ENCODE assay signal across 20 cellular contexts in the genomic region with DNA sequence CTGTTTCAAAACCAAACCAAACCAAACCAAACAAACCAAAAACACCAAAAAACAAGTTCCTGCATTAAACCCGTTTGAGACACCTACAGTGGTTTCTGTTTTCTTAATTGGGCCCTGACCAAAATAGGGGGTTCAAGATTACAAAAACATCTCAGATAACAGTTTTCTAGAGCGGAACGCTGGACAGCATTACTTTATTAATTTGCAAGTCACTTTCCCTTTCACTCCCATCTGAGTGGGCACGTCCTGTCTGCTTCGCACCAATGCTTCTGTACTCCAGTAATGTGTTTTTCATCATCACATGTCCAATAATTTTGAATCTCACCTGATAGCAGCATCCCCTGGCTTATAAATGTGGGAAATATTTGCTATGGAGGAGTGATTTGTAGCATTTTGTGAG. TPM values are rescaled to one million over a fixed set of nuclear protein-coding genes. Genes with fewer than 3 reads are reported as not detected.
DNase-seq lines count a peak whose midpoint lies in the region; ATAC-seq and TF ChIP-seq lines count a peak whose summit lies in the region.
"Had no signal": no experiment of that assay in that cellular context is flagged by ENCODE, and none has a peak within 500 bp of the region (broad histone marks: within the 10 kb centered on the region; RNA-seq: fewer than 3 reads in every experiment).

No MANE protein-coding gene starts in this region.

- peak; percentile 46 for ATAC-seq in GM19351 (IDR thresholded peaks at IDR 0.05; ENCODE audit: unreplicated experiment)
- ATAC-seq in HG03442 (IDR thresholded peaks at IDR 0.05; ENCODE audit: unreplicated experiment): peak; percentile 41
- no peak for ATAC-seq in HG03025 (IDR thresholded peaks at IDR 0.05; ENCODE audit: low FRiP score, unreplicated experiment)
- no peak for ATAC-seq in GM18498 (IDR thresholded peaks at IDR 0.05; ENCODE audit: unreplicated experiment)
- ATAC-seq in activated CD4-positive, alpha-beta T cell treated with anti-CD3 and anti-CD28 coated beads for 36 hours: no peak
- ATAC-seq: CD8-positive, alpha-beta T cell had no signal

- H3K79me1 ChIP-seq in mesenchymal stem cell (replicated peaks; ENCODE audit: low read length, poor library complexity, severe bottlenecking): no peaks in the 10 kb centered on the region

- no peak overlapping the region for H2BK12ac ChIP-seq in mesenchymal stem cell (ENCODE audit: low read length in 2 of 2)

- H3K18ac ChIP-seq in mesenchymal stem cell (ENCODE audit: low read depth in 1 of 2, low read length in 2 of 2): no peak overlapping the region

- no peak overlapping the region for H3K27ac ChIP-seq in mesenchymal stem cell (ENCODE audit: low read length, poor library complexity, severe bottlenecking)
- H3K27ac ChIP-seq: GM23248, KMS-11 had no signal

- peaks cover 7% of the 10 kb centered on the region for H3K4me1 ChIP-seq in mesenchymal stem cell (ENCODE audit: control insufficient read depth, insufficient read depth, low read depth, low read length)
- H3K4me1 ChIP-seq: HAP-1 had no signal

- H2BK120ac ChIP-seq in mesenchymal stem cell (ENCODE audit: low read depth, low read length): no peak overlapping the region

- no peak overlapping the region for H3K4me3 Mint-ChIP-seq in activated CD4-positive, alpha-beta T cell treated with anti-CD3 and anti-CD28 coated beads for 36 hours
- H3K4me3 Mint-ChIP-seq: CD14-positive monocyte; CD8-positive, alpha-beta T cell had no signal

- no peaks in the 10 kb centered on the region for H3K36me3 Mint-ChIP-seq in activated CD4-positive, alpha-beta T cell treated with anti-CD3 and anti-CD28 coated beads for 36 hours (ENCODE audit: low read depth)
- H3K36me3 Mint-ChIP-seq: CD14-positive monocyte; CD8-positive, alpha-beta T cell had no signal

- H3K4me1 Mint-ChIP-seq in activated CD4-positive, alpha-beta T cell treated with anti-CD3 and anti-CD28 coated beads for 36 hours: no peaks in the 10 kb centered on the region
- H3K4me1 Mint-ChIP-seq: CD14-positive monocyte had no signal

- no peak overlapping the region for H2AFZ ChIP-seq in mesenchymal stem cell (ENCODE audit: low read depth, low read length)

- TF ChIP-seq CTCF in GM12865 (IDR thresholded peaks at IDR 0.05; ENCODE audit: insufficient read depth, low read depth, low read length, missing control alignments): no peak

- CTCF ChIA-PET in activated CD4-positive, alpha-beta T cell treated with anti-CD3 and anti-CD28 coated beads for 36 hours (lab: Charles Lee): no interaction called here

- H4K91ac ChIP-seq in mesenchymal stem cell (ENCODE audit: low read length): no peak overlapping the region

- no peaks in the 10 kb centered on the region for H3K27me3 Mint-ChIP-seq in activated CD4-positive, alpha-beta T cell treated with anti-CD3 and anti-CD28 coated beads for 36 hours

- intact Hi-C loops in activated CD4-positive, alpha-beta T cell treated with anti-CD3 and anti-CD28 coated beads for 36 hours (cut with DNase I, micrococcal nuclease): no loop called here

- H3K9me3 ChIP-seq in mesenchymal stem cell (ENCODE audit: control insufficient read depth, low read length): no peaks in the 10 kb centered on the region
- H3K9me3 ChIP-seq: HAP-1 had no signal

- no peak overlapping the region for H2AK5ac ChIP-seq in mesenchymal stem cell (ENCODE audit: low read length, severe bottlenecking)

- H3K4me3 ChIP-seq in GM12865 (ENCODE audit: low read depth, low read length) (no peak overlapping the region), mesenchymal stem cell (ENCODE audit: insufficient read depth in 1 of 2, low read depth in 1 of 2, low read length in 2 of 2) (no peak overlapping the region)
- H3K4me3 ChIP-seq: GM23248, HAP-1 had no signal

- no peak overlapping the region for H3K9ac ChIP-seq in mesenchymal stem cell (ENCODE audit: low read length)
- H3K9ac ChIP-seq: GM23248, KMS-11 had no signal

- whole genome bisulfite sequencing in mesenchymal stem cell: 93% methylated on average over 4 of the region's 5 CpGs

- H3K23ac ChIP-seq in mesenchymal stem cell (ENCODE audit: low read length in 2 of 2): no peak overlapping the region

- peak overlapping the region; percentile 30 for H4K8ac ChIP-seq in mesenchymal stem cell (ENCODE audit: low read length)

- peak; percentile 13 for DNase-seq in GM12865 (ENCODE audit: low read depth)
- DNase-seq in mesenchymal stem cell: no peak
- no peak for DNase-seq in activated CD4-positive, alpha-beta T cell treated with anti-CD3 and anti-CD28 coated beads for 36 hours
- DNase-seq in activated naive CD4-positive, alpha-beta T cell treated with anti-CD3 and anti-CD28 coated beads, Interleukin-2, amount 50 U/mL, for 16 hours: no peak
- DNase-seq: ACHN; Calu3; CD8-positive, alpha-beta T cell; DMS 273 treated with DMSO at 0.1 percent for 48 hours; DMS53; DND-41; EL; GM23248 had no signal

- no peak overlapping the region for H2BK5ac ChIP-seq in mesenchymal stem cell (ENCODE audit: low read depth, low read length, poor library complexity, severe bottlenecking)

- no peaks in the 10 kb centered on the region for H3K27me3 ChIP-seq in mesenchymal stem cell (ENCODE audit: control insufficient read depth in 1 of 2, insufficient read depth in 1 of 2, low read length in 2 of 2)

- no peaks in the 10 kb centered on the region for H3K9me3 Mint-ChIP-seq in activated CD4-positive, alpha-beta T cell treated with anti-CD3 and anti-CD28 coated beads for 36 hours (ENCODE audit: low read depth)
- H3K9me3 Mint-ChIP-seq: CD14-positive monocyte; CD8-positive, alpha-beta T cell had no signal

- no peak overlapping the region for H2BK15ac ChIP-seq in mesenchymal stem cell (ENCODE audit: low read depth, poor library complexity, severe bottlenecking)

- no peak overlapping the region for H3K27ac Mint-ChIP-seq in activated CD4-positive, alpha-beta T cell treated with anti-CD3 and anti-CD28 coated beads for 36 hours
- H3K27ac Mint-ChIP-seq: CD14-positive monocyte; CD8-positive, alpha-beta T cell had no signal

- POLR2A ChIA-PET in activated CD4-positive, alpha-beta T cell treated with anti-CD3 and anti-CD28 coated beads for 36 hours (lab: Charles Lee): no interaction called here

- H3K4me2 ChIP-seq in mesenchymal stem cell (ENCODE audit: low read length, poor library complexity, severe bottlenecking): no peak overlapping the region
- H3K4me2 ChIP-seq: KMS-11 had no signal

- peaks cover 0 to 10% of the 10 kb centered on the region in 2 experiments for H3K36me3 ChIP-seq in mesenchymal stem cell (ENCODE audit: control insufficient read depth in 1 of 2, insufficient read depth in 2 of 2, low read depth in 1 of 2, low read length in 2 of 2)
- H3K36me3 ChIP-seq: HAP-1 had no signal

- no peak overlapping the region for H3K14ac ChIP-seq in mesenchymal stem cell (ENCODE audit: low read length in 2 of 2)

- no peak overlapping the region for H3K4ac ChIP-seq in mesenchymal stem cell (ENCODE audit: low read depth in 1 of 2, low read length in 2 of 2)

RNA-seq across cellular contexts. Expression of gene MYO1B, which starts 11.7 kb away (rescaled TPM):
- 35.3 TPM for polyA plus RNA-seq in mesenchymal stem cell (2013, experiment 1 of 2)
- 35.3 TPM for polyA plus RNA-seq in mesenchymal stem cell (2013, experiment 2 of 2)
- total RNA-seq in activated CD4-positive, alpha-beta T cell treated with anti-CD3 and anti-CD28 coated beads for 36 hours: 10 to 100 TPM; 29.7 to 36.7 TPM
- total RNA-seq: G401 had no signal
- polyA plus RNA-seq: CD14-positive monocyte had no signal

Comparison
In these comparisons a context has a peak if more than half of its experiments do, and no peak if none do; other contexts are left out.
1. ATAC-seq: peak in GM19351 (single experiment) and HG03442 (single experiment); none in HG03025 (single experiment), GM18498 (single experiment) and activated CD4-positive, alpha-beta T cell treated with anti-CD3 and anti-CD28 coated beads for 36 hours (single experiment).